ENCODE assay signal across 8 cellular contexts in the genomic region with DNA sequence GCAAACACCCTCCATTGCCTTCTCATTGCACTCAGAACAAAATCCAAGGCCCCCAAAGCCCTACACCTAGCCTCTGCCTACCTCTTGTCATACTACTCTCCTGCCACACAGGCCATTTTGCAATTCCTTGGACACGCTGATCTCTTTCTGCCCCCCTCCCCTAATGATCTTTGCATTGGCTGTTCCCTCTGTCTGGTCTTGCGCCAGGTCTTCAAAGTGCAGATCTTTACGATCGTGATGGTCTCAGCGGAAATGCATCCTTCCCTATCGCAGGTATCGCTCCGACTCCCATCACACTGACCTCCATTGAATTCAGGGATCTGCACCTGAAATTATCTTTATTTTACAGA. TPM values are rescaled to one million over a fixed set of nuclear protein-coding genes. Genes with fewer than 3 reads are reported as not detected.
DNase-seq lines count a peak whose midpoint lies in the region; ATAC-seq lines count a peak whose summit lies in the region.

No MANE protein-coding gene starts in this region.

- CTCF ChIA-PET in CD4-positive, alpha-beta memory T cell (lab: Charles Lee; ENCODE audit: partially characterized antibody) = interaction anchor here (1.3 to 12.8 kb wide), 5 partner anchors 9 to 291 kb away, joined by 3 to 181 read pairs (median 17); a partner anchor contains a TSS

- H3K23ac ChIP-seq in neuronal stem cell (ENCODE audit: low read depth, low read length, poor library complexity) = no peak overlapping the region

- H3K27ac Mint-ChIP-seq in CD4-positive, alpha-beta memory T cell = peak overlapping the region; percentile 61 to 97 (median 87)
- H3K27ac Mint-ChIP-seq in effector memory CD8-positive, alpha-beta T cell = peak overlapping the region; percentile 89 to 97

- WGBS in neuronal stem cell (ENCODE audit: extremely low coverage in 2 of 2, insufficient read length in 2 of 2, insufficient replicate concordance in 1 of 2), 2 donors = no CpG with 5 or more reads among the region's 8 CpGs

- no peak overlapping the region for H2AK5ac ChIP-seq in neuronal stem cell (ENCODE audit: low read depth, low read length)

- intact Hi-C loops in CD4-positive, alpha-beta memory T cell (cut with micrococcal nuclease) = loop anchor here (1.0 to 5.0 kb wide), 2 partner anchors 55 to 183 kb away; a partner anchor contains a TSS

- H2BK5ac ChIP-seq in neuronal stem cell (ENCODE audit: low read length) = no peak overlapping the region

- H3K4ac ChIP-seq in neuronal stem cell (ENCODE audit: low read length) = no peak overlapping the region

- H3K36me3 Mint-ChIP-seq in CD4-positive, alpha-beta memory T cell = peaks cover 0 to 3% of the 10 kb centered on the region in 2 donors
- peaks cover 5% of the 10 kb centered on the region for H3K36me3 Mint-ChIP-seq in effector memory CD8-positive, alpha-beta T cell (ENCODE audit: insufficient read depth)

- H3K27ac ChIP-seq in CD4-positive, alpha-beta memory T cell (ENCODE audit: low read depth, low read length) = peak overlapping the region; percentile 78
- H3K27ac ChIP-seq in neuronal stem cell (replicated peaks; ENCODE audit: low read length) = no peak overlapping the region

- peaks cover 29 to 49% (median 35%) of the 10 kb centered on the region in 4 donors for H3K4me1 Mint-ChIP-seq in CD4-positive, alpha-beta memory T cell
- H3K4me1 Mint-ChIP-seq in effector memory CD8-positive, alpha-beta T cell (ENCODE audit: low read depth in 2 of 2) = peaks cover 20 to 39% of the 10 kb centered on the region in 2 donors

- H2BK120ac ChIP-seq in neuronal stem cell (ENCODE audit: low read depth, low read length) = no peak overlapping the region

- peaks cover 41% of the 10 kb centered on the region for H3K4me1 ChIP-seq in CD4-positive, alpha-beta memory T cell (ENCODE audit: insufficient read depth, low read length)
- peaks cover 0 to 5% of the 10 kb centered on the region in 2 donors for H3K4me1 ChIP-seq in neuronal stem cell (ENCODE audit: control insufficient read depth in 2 of 2, insufficient read depth in 1 of 2, low read depth in 1 of 2, low read length in 2 of 2)

- no peaks in the 10 kb centered on the region for H3K9me3 Mint-ChIP-seq in CD4-positive, alpha-beta memory T cell
- H3K9me3 Mint-ChIP-seq in effector memory CD8-positive, alpha-beta T cell = no peaks in the 10 kb centered on the region

- peak overlapping the region; percentile 84 to 93 (median 90) for H3K4me3 Mint-ChIP-seq in CD4-positive, alpha-beta memory T cell
- H3K4me3 Mint-ChIP-seq in effector memory CD8-positive, alpha-beta T cell = peak overlapping the region; percentile 92 to 98

- H3K9me3 ChIP-seq in CD4-positive, alpha-beta memory T cell (ENCODE audit: control insufficient read depth in 1 of 2, low read length in 2 of 2) = no peaks in the 10 kb centered on the region
- no peaks in the 10 kb centered on the region for H3K9me3 ChIP-seq in neuronal stem cell (replicated peaks in 1 of 2; ENCODE audit: control insufficient read depth in 2 of 2, insufficient read depth in 1 of 2, low read depth in 1 of 2, low read length in 2 of 2)

- no peak overlapping the region for H3K18ac ChIP-seq in neuronal stem cell (ENCODE audit: low read length)

- H3K4me2 ChIP-seq in neuronal stem cell (ENCODE audit: insufficient read depth, low read length, poor library complexity, severe bottlenecking) = peak overlapping the region; percentile 92

- no peaks in the 10 kb centered on the region for H3K36me3 ChIP-seq in CD4-positive, alpha-beta memory T cell (ENCODE audit: insufficient read depth, low read length)
- H3K36me3 ChIP-seq in neuronal stem cell (replicated peaks in 1 of 2; ENCODE audit: control insufficient read depth in 2 of 2, insufficient read depth in 2 of 2, low read length in 2 of 2) = no peaks in the 10 kb centered on the region

- DNase-seq in CD4-positive, alpha-beta memory T cell = no peak
- DNase-seq in NCI-H526 treated with DMSO at 0.1 percent for 48 hours (lab: John Stamatoyannopoulos, UW) (peak; percentile 38), neuronal stem cell (ENCODE audit: low spot score) (no peak), glomerular visceral epithelial cell (ENCODE audit: extremely low spot score) (no peak), inferior parietal cortex (ENCODE audit: extremely low spot score) (no peak)
- DNase-seq in effector memory CD8-positive, alpha-beta T cell = no peak

- H3K79me1 ChIP-seq in neuronal stem cell (ENCODE audit: low read depth, low read length) = peaks cover 2% of the 10 kb centered on the region

- H3K27me3 Mint-ChIP-seq in CD4-positive, alpha-beta memory T cell = no peaks in the 10 kb centered on the region
- H3K27me3 Mint-ChIP-seq in effector memory CD8-positive, alpha-beta T cell = no peaks in the 10 kb centered on the region

- no peak for ATAC-seq in effector memory CD8-positive, alpha-beta T cell (replicated peaks)
- ATAC-seq in GM19452 (IDR thresholded peaks at IDR 0.05; ENCODE audit: unreplicated experiment) = no peak
- no peak for ATAC-seq in GM19351 (IDR thresholded peaks at IDR 0.05; ENCODE audit: unreplicated experiment)

- no peak overlapping the region for H2BK12ac ChIP-seq in neuronal stem cell (ENCODE audit: low read length)

- H4K8ac ChIP-seq in neuronal stem cell (ENCODE audit: low read depth, low read length) = no peak overlapping the region

- no peak overlapping the region for H2BK15ac ChIP-seq in neuronal stem cell (ENCODE audit: low read length)

- H3K4me3 ChIP-seq in CD4-positive, alpha-beta memory T cell (ENCODE audit: low read length in 2 of 2) = peak overlapping the region; percentile 12 to 74
- peak overlapping the region; percentile 90 to 99 for H3K4me3 ChIP-seq in neuronal stem cell (ENCODE audit: low read length in 2 of 2)

- H4K91ac ChIP-seq in neuronal stem cell (ENCODE audit: low read depth, low read length, poor library complexity) = no peak overlapping the region

- no peak overlapping the region for H3K9ac ChIP-seq in neuronal stem cell (ENCODE audit: low read depth, low read length, poor library complexity)

- no peak overlapping the region for H3K14ac ChIP-seq in neuronal stem cell (ENCODE audit: low read length)

- POLR2A ChIA-PET in CD4-positive, alpha-beta memory T cell (lab: Charles Lee; ENCODE audit: partially characterized antibody) = interaction anchor here (0.7 to 4.5 kb wide), 10 partner anchors 8 to 351 kb away, joined by 3 to 98 read pairs (median 8); a partner anchor contains a TSS

- H3K27me3 ChIP-seq in CD4-positive, alpha-beta memory T cell (ENCODE audit: insufficient read depth, low read length) = no peaks in the 10 kb centered on the region
- H3K27me3 ChIP-seq in neuronal stem cell (ENCODE audit: control insufficient read depth in 3 of 3, insufficient read depth in 3 of 3, low read depth in 1 of 3, low read length in 3 of 3) = peaks cover 0 to 14% (median 0%) of the 10 kb centered on the region in 3 experiments

- H2AFZ ChIP-seq in neuronal stem cell (ENCODE audit: low read length) = peak overlapping the region; percentile 100

RNA-seq across cellular contexts. Expression of a gene that starts 0.8 kb away (rescaled TPM):
- total RNA-seq in CD4-positive, alpha-beta memory T cell = 10 to 100 TPM; 21.9 to 23.4 TPM
- polyA plus RNA-seq in CD4-positive, alpha-beta memory T cell = 1 to 10 TPM; 3.2 to 6.3 TPM
- polyA plus RNA-seq in neuronal stem cell (2013, experiment 1 of 2) = 15.1 TPM
- polyA plus RNA-seq in neuronal stem cell (2013, experiment 2 of 2) = 16.3 TPM

RNA-seq across cellular contexts. Expression of a gene that starts 6.2 kb away (rescaled TPM):
- not detected for total RNA-seq in CD4-positive, alpha-beta memory T cell
- polyA plus RNA-seq in CD4-positive, alpha-beta memory T cell = under 1 TPM; 0.30 to 0.37 TPM
- 0.07 TPM for polyA plus RNA-seq in neuronal stem cell (2013, experiment 1 of 2)
- 0.06 TPM for polyA plus RNA-seq in neuronal stem cell (2013, experiment 2 of 2)

RNA-seq across cellular contexts. Expression of a gene that starts 54.0 kb away (rescaled TPM):
- total RNA-seq in CD4-positive, alpha-beta memory T cell = 100 to 1,000 TPM; 170 to 177 TPM
- polyA plus RNA-seq in CD4-positive, alpha-beta memory T cell = 100 to 1,000 TPM; 156 to 258 TPM
- 113 TPM for polyA plus RNA-seq in neuronal stem cell (2013, experiment 1 of 2)
- polyA plus RNA-seq in neuronal stem cell (2013, experiment 2 of 2) = 119 TPM
